Comparison of ENCODE assay signal across 22 cellular contexts in the genomic region with DNA sequence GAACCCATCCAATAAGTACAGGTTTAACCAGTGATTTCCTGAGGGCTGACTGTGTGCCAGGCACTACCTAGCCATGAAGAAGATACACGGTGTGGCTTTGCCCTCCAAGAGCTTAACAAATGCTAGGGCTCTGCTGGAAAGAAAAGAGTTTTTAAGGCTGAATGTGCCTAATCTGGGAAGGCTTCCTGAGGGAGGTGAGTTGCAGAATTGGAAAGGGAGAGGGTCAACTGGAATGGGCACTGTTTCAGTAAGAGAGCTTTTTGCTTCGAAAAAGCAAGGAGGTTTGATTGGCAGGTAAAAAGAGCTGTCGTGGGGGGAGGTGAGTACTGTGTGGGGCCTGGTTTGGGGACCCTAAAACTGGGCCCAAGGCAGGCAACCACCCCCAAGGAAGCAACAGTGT. TPM values are rescaled to one million over a fixed set of nuclear protein-coding genes. Genes with fewer than 3 reads are reported as not detected.
A peak's percentile ranks its signal among the peaks of the same experiment; 100 is the strongest.
DNase-seq lines count a peak whose midpoint lies in the region; ATAC-seq, FAIRE-seq and TF ChIP-seq lines count a peak whose summit lies in the region.
"Had no signal": no experiment of that assay in that cellular context is flagged by ENCODE, and none has a peak within 500 bp of the region (broad histone marks: within the 10 kb centered on the region; RNA-seq: fewer than 3 reads in every experiment).

No MANE protein-coding gene starts in this region.

- H3K4me3 ChIP-seq in A549 (no peak overlapping the region), epithelial cell of esophagus (ENCODE audit: low read length) (peak overlapping the region; percentile 83), neural progenitor cell (no peak overlapping the region)
- no peak overlapping the region for H3K4me3 ChIP-seq in CD4-positive, alpha-beta memory T cell (ENCODE audit: low read length in 2 of 2)
- H3K4me3 ChIP-seq: adrenal gland, heart right ventricle had no signal

- H3F3A ChIP-seq in neural progenitor cell (ENCODE audit: low read depth) = peaks cover 73% of the 10 kb centered on the region

- no peak overlapping the region for H3K27ac Mint-ChIP-seq in neural progenitor cell
- peak overlapping the region in 1 of 7 donors; percentile 41 for H3K27ac Mint-ChIP-seq in CD4-positive, alpha-beta memory T cell
- H3K27ac Mint-ChIP-seq: IgD-negative memory B cell; stimulated activated naive CD8-positive, alpha-beta T cell treated with anti-CD3 and anti-CD28 coated beads, Interleukin-15, Interleukin-2, amounts not matched to agents 100 ng/mL and 50 ng/mL, for 24 hours had no signal

- H3K79me2 ChIP-seq in neural progenitor cell (ENCODE audit: low read depth) = no peaks in the 10 kb centered on the region

- H3K9ac ChIP-seq in neural progenitor cell = no peak overlapping the region

- H3K27ac ChIP-seq in A549 (peak overlapping the region in 1 of 2 experiments; percentile 28; a peak in 1 of 6 replicates), RWPE1 (peak overlapping the region; percentile 89), neural progenitor cell (no peak overlapping the region)
- no peak overlapping the region for H3K27ac ChIP-seq in CD4-positive, alpha-beta memory T cell (ENCODE audit: low read depth, low read length)
- H3K27ac ChIP-seq: adrenal gland, heart right ventricle had no signal

- 83% methylated on average over 3 of the region's 3 CpGs for WGBS in A549 (ENCODE audit: missing lambda C conversion rate)

- no peak for TF ChIP-seq POLR2A in A549 (IDR thresholded peaks at IDR 0.05; ENCODE audit: low read length)

- H3K36me3 ChIP-seq in neural progenitor cell = no peaks in the 10 kb centered on the region
- no peaks in the 10 kb centered on the region for H3K36me3 ChIP-seq in CD4-positive, alpha-beta memory T cell (ENCODE audit: insufficient read depth, low read length)
- H3K36me3 ChIP-seq: adrenal gland, heart right ventricle had no signal

- no peak for ATAC-seq in A549
- ATAC-seq in HG03342 (IDR thresholded peaks at IDR 0.05; ENCODE audit: unreplicated experiment) = no peak
- ATAC-seq in left lobe of liver = no peak
- no peak for ATAC-seq in GM18867 (IDR thresholded peaks at IDR 0.05; ENCODE audit: unreplicated experiment)
- ATAC-seq: naive thymus-derived CD4-positive, alpha-beta T cell had no signal

- POLR2A ChIA-PET in A549 (lab: Yijun Ruan, JAX) (no interaction called here), RWPE1 (lab: Yijun Ruan, JAX; ENCODE audit: low non-redundant PET) (no interaction called here)
- POLR2A ChIA-PET in CD4-positive, alpha-beta memory T cell (lab: Charles Lee; ENCODE audit: partially characterized antibody) = no interaction called here

- no peak for TF ChIP-seq RAD21 in A549 (conservative IDR thresholded peaks at IDR 0.05 in 1 of 2, IDR thresholded peaks at IDR 0.05 in 1 of 2)

- H3K36me3 Mint-ChIP-seq in neural progenitor cell = no peaks in the 10 kb centered on the region
- H3K36me3 Mint-ChIP-seq in CD4-positive, alpha-beta memory T cell = no peaks in the 10 kb centered on the region
- H3K36me3 Mint-ChIP-seq: naive thymus-derived CD4-positive, alpha-beta T cell had no signal

- H3K4me1 ChIP-seq in A549 (peaks cover 28% of the 10 kb centered on the region; the same call in 2 of the 3 replicates), neural progenitor cell (peaks cover 52% of the 10 kb centered on the region)
- peaks cover 11% of the 10 kb centered on the region for H3K4me1 ChIP-seq in CD4-positive, alpha-beta memory T cell (ENCODE audit: insufficient read depth, low read length)
- H3K4me1 ChIP-seq: adrenal gland had no signal

- no peaks in the 10 kb centered on the region for H3K9me3 ChIP-seq in A549
- H3K9me3 ChIP-seq in neural progenitor cell (ENCODE audit: low read depth) = no peaks in the 10 kb centered on the region
- no peaks in the 10 kb centered on the region for H3K9me3 ChIP-seq in CD4-positive, alpha-beta memory T cell (ENCODE audit: control insufficient read depth in 1 of 2, low read length in 2 of 2)
- H3K9me3 ChIP-seq: adrenal gland, heart right ventricle had no signal

- DNase-seq in A549 (ENCODE audit: low read depth in 1 of 2, low spot score in 1 of 2) (no peak), RWPE1 (ENCODE audit: low spot score) (no peak), epithelial cell of esophagus (ENCODE audit: low read depth) (no peak), neural progenitor cell (ENCODE audit: low spot score) (no peak), left lobe of liver (ENCODE audit: low spot score) (no peak)
- DNase-seq in CD4-positive, alpha-beta memory T cell = no peak
- DNase-seq: activated CD8-positive, alpha-beta memory T cell treated with anti-CD3 and anti-CD28 coated beads, Interleukin-2, amount 50 U/mL, for 48 hours; activated effector memory CD4-positive, alpha-beta T cell treated with Interleukin-2 at 50 U/mL for 16 hours; C1 segment of cervical spinal cord; naive thymus-derived CD4-positive, alpha-beta T cell had no signal

- peaks cover 54% of the 10 kb centered on the region for H3K27me3 ChIP-seq in neural progenitor cell
- H3K27me3 ChIP-seq in CD4-positive, alpha-beta memory T cell (ENCODE audit: insufficient read depth, low read length) = peaks cover 23% of the 10 kb centered on the region

- intact Hi-C loops in CD4-positive, alpha-beta memory T cell (cut with micrococcal nuclease) = no loop called here

- CTCF ChIA-PET in A549 (lab: Yijun Ruan, JAX) = interaction anchor here (0.6 to 1.5 kb wide), 3 partner anchors 9 to 389 kb away, joined by 3 to 5 read pairs (median 3); no protein-coding TSS in a partner anchor
- CTCF ChIA-PET in RWPE1 (lab: Yijun Ruan, JAX) = no interaction called here
- CTCF ChIA-PET in CD4-positive, alpha-beta memory T cell (lab: Charles Lee; ENCODE audit: partially characterized antibody) = interaction anchor here (1.0 to 1.4 kb wide), 2 partner anchors 27 to 463 kb away, joined by 3 to 4 read pairs; no protein-coding TSS in a partner anchor

- H3K27me3 Mint-ChIP-seq in neural progenitor cell (ENCODE audit: insufficient read depth, low read depth) = peaks cover 25% of the 10 kb centered on the region
- peaks cover 21 to 33% of the 10 kb centered on the region in 2 donors for H3K27me3 Mint-ChIP-seq in CD4-positive, alpha-beta memory T cell

- no peak for FAIRE-seq in A549 (lab: Jason Lieb, UNC)
- FAIRE-seq: GM12892, TTC549, urothelium cell line had no signal

- H3K4me2 ChIP-seq in A549 (no peak overlapping the region), neural progenitor cell (peak overlapping the region; percentile 67)

- no peak overlapping the region for H2AFZ ChIP-seq in neural progenitor cell (replicated peaks)

- H3K9me3 Mint-ChIP-seq in neural progenitor cell = no peaks in the 10 kb centered on the region
- peaks cover 0 to 2% (median 0%) of the 10 kb centered on the region in 8 donors for H3K9me3 Mint-ChIP-seq in CD4-positive, alpha-beta memory T cell
- H3K9me3 Mint-ChIP-seq: IgD-negative memory B cell; naive thymus-derived CD4-positive, alpha-beta T cell; stimulated activated naive CD8-positive, alpha-beta T cell treated with anti-CD3 and anti-CD28 coated beads, Interleukin-15, Interleukin-2, amounts not matched to agents 100 ng/mL and 50 ng/mL, for 24 hours had no signal

- H3K4me1 Mint-ChIP-seq in neural progenitor cell = peaks cover 72% of the 10 kb centered on the region
- peaks cover 5 to 9% (median 6%) of the 10 kb centered on the region in 4 donors for H3K4me1 Mint-ChIP-seq in CD4-positive, alpha-beta memory T cell

- H3K4me3 Mint-ChIP-seq in neural progenitor cell = no peak overlapping the region
- H3K4me3 Mint-ChIP-seq in CD4-positive, alpha-beta memory T cell = no peak overlapping the region
- H3K4me3 Mint-ChIP-seq: IgD-negative memory B cell; stimulated activated naive CD8-positive, alpha-beta T cell treated with anti-CD3 and anti-CD28 coated beads, Interleukin-15, Interleukin-2, amounts not matched to agents 100 ng/mL and 50 ng/mL, for 24 hours had no signal

- TF ChIP-seq CTCF in A549 (IDR thresholded peaks at IDR 0.05) (no peak), RWPE1 (conservative IDR thresholded peaks at IDR 0.05; ENCODE audit: low read depth) (no peak), epithelial cell of esophagus (IDR thresholded peaks at IDR 0.05; ENCODE audit: insufficient read depth, low read depth, low read length, missing control alignments) (no peak), neural progenitor cell (IDR thresholded peaks at IDR 0.05) (no peak)

- H4K20me1 ChIP-seq in neural progenitor cell (ENCODE audit: low read depth) = peaks cover 3% of the 10 kb centered on the region

- no peak for TF ChIP-seq EP300 in A549 (IDR thresholded peaks at IDR 0.05)

TF ChIP-seq in A549, 52 proteins besides CTCF, POLR2A, EP300 and RAD21:
- TF ChIP-seq ESRRA (IDR thresholded peaks at IDR 0.05; ENCODE audit: borderline replicate concordance, low read length) (no peak), ZFP36 (IDR thresholded peaks at IDR 0.05; ENCODE audit: borderline replicate concordance, partially characterized antibody) (peak; percentile 25), ZC3H11A (IDR thresholded peaks at IDR 0.05) (no peak)

RNA-seq across cellular contexts. Expression of a gene that starts 2.7 kb away (rescaled TPM):
- not detected in 2 replicates for polyA plus RNA-seq in A549 (2011; rRNA removed)
- polyA plus RNA-seq in A549 (2012; cell fraction: cytosol; rRNA removed) = not detected in 2 replicates
- not detected in 2 replicates for polyA plus RNA-seq in A549 (2012; cell fraction: nucleus; rRNA removed)
- not detected in 3 replicates for polyA plus RNA-seq in A549 (2017; fragmentation: RNase III; extraction: RNeasy Plus Mini Kit Qiagen cat#74134 plus additional on column Dnase treatment)
- not detected in 2 replicates for polyA minus RNA-seq in A549 (2011; rRNA and poly(A)+ RNA removed)
- 0.09 and 0.56 TPM in 2 replicates for total RNA-seq in neural progenitor cell (ENCODE audit: low replicate concordance)
- under 1 TPM in 1 of 2 experiments, not detected in 1; 0.29 TPM for total RNA-seq in CD4-positive, alpha-beta memory T cell
- polyA plus RNA-seq in CD4-positive, alpha-beta memory T cell = not detected
- 6.6 TPM for total RNA-seq in left lobe of liver
- total RNA-seq: A673, lung microvascular endothelial cell had no signal
- polyA plus RNA-seq: IgD-negative memory B cell had no signal

RNA-seq across cellular contexts. Expression of a gene that starts 37.2 kb away (rescaled TPM):
- polyA plus RNA-seq in A549 (2011; rRNA removed) = not detected in 2 replicates
- not detected in 2 replicates for polyA plus RNA-seq in A549 (2012; cell fraction: cytosol; rRNA removed)
- not detected in 2 replicates for polyA plus RNA-seq in A549 (2012; cell fraction: nucleus; rRNA removed)
- not detected in 3 replicates for polyA plus RNA-seq in A549 (2017; fragmentation: RNase III; extraction: RNeasy Plus Mini Kit Qiagen cat#74134 plus additional on column Dnase treatment)
- not detected in 2 replicates for polyA minus RNA-seq in A549 (2011; rRNA and poly(A)+ RNA removed)
- not detected in 2 replicates for total RNA-seq in neural progenitor cell (ENCODE audit: low replicate concordance)
- total RNA-seq in CD4-positive, alpha-beta memory T cell = 10 to 100 TPM in 1 of 2 experiments, 1 to 10 TPM in 1; 9.3 to 10.2 TPM
- 1 to 10 TPM in 1 of 2 donors, not detected in 1; 3.3 TPM for polyA plus RNA-seq in CD4-positive, alpha-beta memory T cell
- total RNA-seq in left lobe of liver = not detected
- total RNA-seq: A673, adrenal gland, cardiac septum, heart right ventricle, lung microvascular endothelial cell had no signal
- polyA plus RNA-seq: heart right ventricle had no signal

Comparison
In these comparisons a context has a peak if more than half of its experiments do, and no peak if none do; other contexts are left out.
1. RNA of a gene that starts 37.2 kb away (total RNA-seq): 9.3 to 10.2 TPM in CD4-positive, alpha-beta memory T cell; not detected in neural progenitor cell and not detected in left lobe of liver (single experiment); every median in the first group is over 10 times any median in the second.